In genomic region chr5:29252390-29252789, GRCh38 we compare ENCODE assay signal across 36 cellular contexts.
"Had no signal": no experiment of that assay in that cellular context is flagged by ENCODE, and none has a peak within 500 bp of the region (broad histone marks: within the 10 kb centered on the region; RNA-seq: fewer than 3 reads in every experiment).

No MANE protein-coding gene starts in this region.

- H3K27ac Mint-ChIP-seq: activated CD4-positive, alpha-beta memory T cell treated with anti-CD3 and anti-CD28 coated beads, Interleukin-2, amount 10 ng/mL, durations not matched to agents 7 days and 5 days; activated CD4-positive, alpha-beta T cell treated with anti-CD3 and anti-CD28 coated beads, Interleukin-2, amount 10 ng/mL, durations not matched to agents 24 days and 14 days; activated naive CD4-positive, alpha-beta T cell treated with anti-CD3 and anti-CD28 coated beads, Interleukin-2, amount 10 ng/mL, durations not matched to agents 7 days and 5 days; activated T-cell treated with anti-CD3 and anti-CD28 coated beads, Interleukin-2, amount 50 U/mL, for 24 hours; effector memory CD8-positive, alpha-beta T cell; mesothelial cell of epicardium; naive B cell; nephron progenitor cell; stimulated activated memory B cell treated with anti-CD40 and anti-IgM and Interleukin-4, amounts not matched to agents 10 μg/mL and 1 μg/mL and 100 μg/mL, for 72 hours; T-helper 2 cell treated with Interferon-gamma antibody and Interleukin-4, amounts not matched to agents 5 μg/mL and 100 μg/mL, for 36 hours had no signal

- H3K27me3 Mint-ChIP-seq: activated CD4-positive, alpha-beta memory T cell treated with anti-CD3 and anti-CD28 coated beads, Interleukin-2, amount 10 ng/mL, durations not matched to agents 7 days and 5 days; activated CD4-positive, alpha-beta T cell treated with anti-CD3 and anti-CD28 coated beads, Interleukin-2, amount 10 ng/mL, durations not matched to agents 24 days and 14 days; activated naive CD4-positive, alpha-beta T cell treated with anti-CD3 and anti-CD28 coated beads, Interleukin-2, amount 10 ng/mL, durations not matched to agents 7 days and 5 days; activated T-cell treated with anti-CD3 and anti-CD28 coated beads, Interleukin-2, amount 50 U/mL, for 24 hours; effector memory CD8-positive, alpha-beta T cell; naive B cell; stimulated activated memory B cell treated with anti-CD40 and anti-IgM and Interleukin-4, amounts not matched to agents 10 μg/mL and 1 μg/mL and 100 μg/mL, for 72 hours had no signal

- H3K4me1 Mint-ChIP-seq: activated CD4-positive, alpha-beta memory T cell treated with anti-CD3 and anti-CD28 coated beads, Interleukin-2, amount 10 ng/mL, durations not matched to agents 7 days and 5 days; activated CD4-positive, alpha-beta T cell treated with anti-CD3 and anti-CD28 coated beads, Interleukin-2, amount 10 ng/mL, durations not matched to agents 24 days and 14 days; activated naive CD4-positive, alpha-beta T cell treated with anti-CD3 and anti-CD28 coated beads, Interleukin-2, amount 10 ng/mL, durations not matched to agents 7 days and 5 days; naive B cell; nephron progenitor cell; stimulated activated memory B cell treated with anti-CD40 and anti-IgM and Interleukin-4, amounts not matched to agents 10 μg/mL and 1 μg/mL and 100 μg/mL, for 72 hours had no signal

- H3K4me3 Mint-ChIP-seq: activated CD4-positive, alpha-beta memory T cell treated with anti-CD3 and anti-CD28 coated beads, Interleukin-2, amount 10 ng/mL, durations not matched to agents 7 days and 5 days; activated CD4-positive, alpha-beta T cell treated with anti-CD3 and anti-CD28 coated beads, Interleukin-2, amount 10 ng/mL, durations not matched to agents 24 days and 14 days; activated naive CD4-positive, alpha-beta T cell treated with anti-CD3 and anti-CD28 coated beads, Interleukin-2, amount 10 ng/mL, durations not matched to agents 7 days and 5 days; activated T-cell treated with anti-CD3 and anti-CD28 coated beads, Interleukin-2, amount 50 U/mL, for 24 hours; effector memory CD8-positive, alpha-beta T cell; mesothelial cell of epicardium; naive B cell; nephron progenitor cell; stimulated activated memory B cell treated with anti-CD40 and anti-IgM and Interleukin-4, amounts not matched to agents 10 μg/mL and 1 μg/mL and 100 μg/mL, for 72 hours; T-helper 2 cell treated with Interferon-gamma antibody and Interleukin-4, amounts not matched to agents 5 μg/mL and 100 μg/mL, for 36 hours had no signal

- H3K9me3 ChIP-seq: gastroesophageal sphincter, ovary, prostate gland, stomach, thyroid gland, upper lobe of left lung, vagina had no signal

- H3K27ac ChIP-seq: gastroesophageal sphincter, hepatocyte, ovary, prostate gland, sigmoid colon, stomach, thyroid gland, upper lobe of left lung, vagina, WERI-Rb-1 had no signal

- H2AFZ ChIP-seq: hepatocyte had no signal

- H3K4me3 ChIP-seq: gastroesophageal sphincter, hepatocyte, ovary, prostate gland, sigmoid colon, stomach, thyroid gland, upper lobe of left lung, vagina had no signal

- DNase-seq: activated CD4-positive, alpha-beta memory T cell treated with anti-CD3 and anti-CD28 coated beads, Interleukin-2, amount 10 ng/mL, durations not matched to agents 7 days and 5 days; activated CD4-positive, alpha-beta T cell treated with anti-CD3 and anti-CD28 coated beads, Interleukin-2, amount 10 ng/mL, durations not matched to agents 24 days and 14 days; activated CD4-positive, CD25-positive, alpha-beta regulatory T cell treated with anti-CD3 and anti-CD28 coated beads, Interleukin-2, amount 50 U/mL, for 72 hours; activated CD8-positive, alpha-beta memory T cell treated with anti-CD3 and anti-CD28 coated beads, Interleukin-2, amount 50 U/mL, for 48 hours; activated gamma-delta T cell; activated naive CD4-positive, alpha-beta T cell treated with anti-CD3 and anti-CD28 coated beads, Interleukin-2, amount 10 ng/mL, durations not matched to agents 7 days and 5 days; activated T-cell treated with anti-CD3 and anti-CD28 coated beads, Interleukin-2, amount 50 U/mL, for 24 hours; amniotic stem cell; caudate nucleus; cortex of kidney; effector memory CD8-positive, alpha-beta T cell; left colon; mammary epithelial cell; naive B cell; nephron progenitor cell; ovary; retina; sigmoid colon; small intestine; stimulated activated CD4-positive, alpha-beta T cell treated with anti-CD3 and anti-CD28 coated beads, Interleukin-1b, Interleukin-23, amount 100 ng/mL, for 48 hours; stimulated activated CD4-positive, alpha-beta T cell treated with anti-CD3 and anti-CD28 coated beads, Interleukin-4, amount 100 ng/mL, for 4 hours; stimulated activated CD8-positive, alpha-beta memory T cell treated with anti-CD3 and anti-CD28 coated beads, Interleukin-4, amount 100 ng/mL, for 48 hours; stomach; thyroid gland; upper lobe of left lung; WERI-Rb-1 had no signal

- H3K9me3 Mint-ChIP-seq: activated CD4-positive, alpha-beta T cell treated with anti-CD3 and anti-CD28 coated beads, Interleukin-2, amount 10 ng/mL, durations not matched to agents 24 days and 14 days; nephron progenitor cell; stimulated activated memory B cell treated with anti-CD40 and anti-IgM and Interleukin-4, amounts not matched to agents 10 μg/mL and 1 μg/mL and 100 μg/mL, for 72 hours had no signal

- H3K36me3 Mint-ChIP-seq: activated naive CD4-positive, alpha-beta T cell treated with anti-CD3 and anti-CD28 coated beads, Interleukin-2, amount 10 ng/mL, durations not matched to agents 7 days and 5 days; mesothelial cell of epicardium; naive B cell; stimulated activated memory B cell treated with anti-CD40 and anti-IgM and Interleukin-4, amounts not matched to agents 10 μg/mL and 1 μg/mL and 100 μg/mL, for 72 hours had no signal

- H3K27me3 ChIP-seq: gastroesophageal sphincter, hepatocyte, ovary, sigmoid colon, stomach, thyroid gland, upper lobe of left lung, vagina had no signal

- H3K4me1 ChIP-seq: gastroesophageal sphincter, prostate gland, sigmoid colon, stomach, thyroid gland, upper lobe of left lung, vagina had no signal

- FAIRE-seq: astrocyte, endothelial cell of umbilical vein, keratinocyte had no signal

- H3K4me2 ChIP-seq: hepatocyte had no signal

- H3K36me3 ChIP-seq: gastroesophageal sphincter, ovary, prostate gland, sigmoid colon, stomach, thyroid gland, upper lobe of left lung, vagina, WERI-Rb-1 had no signal

- H3K79me2 ChIP-seq: hepatocyte had no signal

- ATAC-seq: effector memory CD8-positive, alpha-beta T cell; gastroesophageal sphincter; left colon; stimulated activated memory B cell treated with anti-CD40 and anti-IgM and Interleukin-4, amounts not matched to agents 10 μg/mL and 1 μg/mL and 100 μg/mL, for 72 hours had no signal
